Comparison of ENCODE assay signal across 10 cellular contexts in genomic region chr2:20551945-20552328, GRCh38.
"Had no signal": no experiment of that assay in that cellular context is flagged by ENCODE, and none has a peak within 500 bp of the region (broad histone marks: within the 10 kb centered on the region; RNA-seq: fewer than 3 reads in every experiment).

No MANE protein-coding gene starts in this region.

- H3K36me3 ChIP-seq: ascending aorta, cardiac muscle cell, esophagus squamous epithelium, tibial nerve had no signal

- H3K4me1 ChIP-seq: ascending aorta had no signal

- H3K9me3 ChIP-seq: ascending aorta, esophagus squamous epithelium, mucosa of descending colon, tibial nerve had no signal

- DNase-seq: activated CD4-positive, alpha-beta T cell treated with anti-CD3 and anti-CD28 coated beads for 36 hours; activated naive CD4-positive, alpha-beta T cell; esophagus squamous epithelium; natural killer cell; T-helper 9 cell had no signal

- H3K4me1 Mint-ChIP-seq: activated CD4-positive, alpha-beta T cell treated with anti-CD3 and anti-CD28 coated beads for 36 hours had no signal

- H3K27ac ChIP-seq: ascending aorta, cardiac muscle cell had no signal

- H3K4me3 ChIP-seq: ascending aorta, cardiac muscle cell, esophagus squamous epithelium, mucosa of descending colon, tibial nerve had no signal

- H3K4me3 Mint-ChIP-seq: activated CD4-positive, alpha-beta T cell treated with anti-CD3 and anti-CD28 coated beads for 36 hours; activated T-helper 1 cell treated with anti-CD3 and anti-CD28 coated beads, Interleukin-12 subunit alpha, Interleukin-12 subunit beta, Interleukin-2, Interleukin-4 antibody, amounts not matched to agents 30 ng/mL and 10 ng/mL and 1 ng/mL, durations not matched to agents 14 hours and 24 hours and 36 hours; natural killer cell had no signal

- H3K36me3 Mint-ChIP-seq: natural killer cell had no signal

- H3K9me3 Mint-ChIP-seq: activated T-helper 1 cell treated with anti-CD3 and anti-CD28 coated beads, Interleukin-12 subunit alpha, Interleukin-12 subunit beta, Interleukin-2, Interleukin-4 antibody, amounts not matched to agents 30 ng/mL and 10 ng/mL and 1 ng/mL, durations not matched to agents 14 hours and 24 hours and 36 hours; natural killer cell had no signal

- H3K27me3 ChIP-seq: ascending aorta, cardiac muscle cell, esophagus squamous epithelium, tibial nerve had no signal

- H3K27me3 Mint-ChIP-seq: activated CD4-positive, alpha-beta T cell treated with anti-CD3 and anti-CD28 coated beads for 36 hours had no signal

- H3K27ac Mint-ChIP-seq: activated CD4-positive, alpha-beta T cell treated with anti-CD3 and anti-CD28 coated beads for 36 hours; activated T-helper 1 cell treated with anti-CD3 and anti-CD28 coated beads, Interleukin-12 subunit alpha, Interleukin-12 subunit beta, Interleukin-2, Interleukin-4 antibody, amounts not matched to agents 30 ng/mL and 10 ng/mL and 1 ng/mL, durations not matched to agents 14 hours and 24 hours and 36 hours; natural killer cell had no signal

- ATAC-seq: activated CD4-positive, alpha-beta T cell treated with anti-CD3 and anti-CD28 coated beads for 36 hours; mucosa of descending colon; natural killer cell had no signal
